ENCODE assay signal across 8 cellular contexts in the genomic region with DNA sequence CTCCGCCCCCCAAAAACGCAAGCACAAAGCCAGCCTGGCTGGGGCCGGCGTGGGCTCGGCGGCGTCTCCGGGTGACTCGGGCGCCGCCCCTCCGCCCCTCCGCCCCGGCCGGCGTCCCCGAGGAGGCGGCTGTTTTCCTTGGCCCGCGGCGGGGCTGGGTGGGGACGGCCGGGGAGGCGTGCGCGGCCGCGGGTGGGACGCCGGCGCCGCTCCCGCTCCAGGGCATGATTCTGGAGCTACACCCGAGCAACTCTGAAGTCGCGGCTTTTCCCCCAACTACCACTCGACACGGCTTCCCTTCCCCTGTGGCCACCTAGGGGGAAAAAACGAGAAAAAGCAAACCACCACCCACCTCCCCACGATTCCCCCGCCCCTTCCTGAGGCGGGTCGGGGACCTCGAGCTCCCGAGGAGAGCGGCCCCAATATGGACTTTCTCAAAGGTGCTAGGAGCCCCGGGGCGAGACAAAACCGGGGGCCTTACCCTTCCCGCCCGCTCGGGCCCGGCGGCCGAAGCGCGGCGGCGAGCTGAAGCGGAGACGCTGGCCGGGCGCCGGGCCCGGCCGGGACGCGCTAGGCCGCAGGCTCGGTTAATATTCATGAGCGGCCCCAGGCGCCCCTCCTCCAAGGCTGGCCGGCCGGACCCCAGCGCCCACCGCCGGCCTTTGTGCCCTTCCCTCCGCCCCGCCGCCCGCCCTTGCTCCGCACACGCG. TPM values are rescaled to one million over a fixed set of nuclear protein-coding genes. Genes with fewer than 3 reads are reported as not detected.
DNase-seq lines count a peak whose midpoint lies in the region; ATAC-seq and TF ChIP-seq lines count a peak whose summit lies in the region.

No MANE protein-coding gene starts in this region.

- peak overlapping the region; percentile 72 for H3K4me3 ChIP-seq in endocrine pancreas (ENCODE audit: control insufficient read depth, insufficient read depth, low read length)

- CTCF ChIA-PET in GM10248 (lab: Yijun Ruan, JAX) = interaction anchor here (0.7 to 2.1 kb wide), 2 partner anchors 24 to 90 kb away, joined by 3 to 6 read pairs; no protein-coding TSS in a partner anchor

- no peaks in the 10 kb centered on the region for H3K27me3 ChIP-seq in endocrine pancreas (ENCODE audit: control insufficient read depth, insufficient read depth, low read length)

- POLR2A ChIA-PET in GM10248 (lab: Yijun Ruan, JAX) = no interaction called here

- no peaks in the 10 kb centered on the region for H3K36me3 ChIP-seq in endocrine pancreas (ENCODE audit: control insufficient read depth, insufficient read depth, low read length)

- ATAC-seq in GM21825 (IDR thresholded peaks at IDR 0.05; ENCODE audit: unreplicated experiment) = peak; percentile 18

- peak overlapping the region; percentile 97 for H3K9ac ChIP-seq in endocrine pancreas (ENCODE audit: control insufficient read depth, insufficient read depth, low read length)

- DNase-seq in GM10248 (ENCODE audit: extremely low spot score) (peak; percentile 73), LoVo (ENCODE audit: low spot score) (peak; percentile 36), midbrain (lab: John Stamatoyannopoulos, UW) (peak; percentile 76), A172 (ENCODE audit: low spot score) (no peak)
- peak; percentile 79 for DNase-seq in activated CD8-positive, alpha-beta memory T cell treated with anti-CD3 and anti-CD28 coated beads for 24 hours
- peak; percentile 16 to 54 (median 44) for DNase-seq in stimulated activated naive CD4-positive, alpha-beta T cell (lab: John Stamatoyannopoulos, UW)

- peaks cover 24% of the 10 kb centered on the region for H3K4me1 ChIP-seq in endocrine pancreas (ENCODE audit: control insufficient read depth, insufficient read depth, low read length)

- no peak for TF ChIP-seq CTCF in GM10248 (IDR thresholded peaks at IDR 0.05; ENCODE audit: control extremely low read depth, extremely low read depth, low read depth, missing control alignments)

- no peaks in the 10 kb centered on the region for H3K9me3 ChIP-seq in endocrine pancreas (ENCODE audit: control insufficient read depth, low read length)

RNA-seq across cellular contexts. Expression of gene ARHGAP21, which starts 0.9 kb away (rescaled TPM):
- total RNA-seq in A172 (2014; rRNA removed; shearing (Covaris generic)) = 45.4 and 56.2 TPM in 2 replicates
